8 cellular contexts compared by ENCODE assay signal in genomic region chr6:7727951-7728854, GRCh38. TPM values are rescaled to one million over a fixed set of nuclear protein-coding genes. Genes with fewer than 3 reads are reported as not detected.
DNase-seq lines count a peak whose midpoint lies in the region; ATAC-seq and TF ChIP-seq lines count a peak whose summit lies in the region.

No MANE protein-coding gene starts in this region.

- DNase-seq in activated CD4-positive, alpha-beta T cell treated with anti-CD3 and anti-CD28 coated beads, Interleukin-2, amount 10 ng/mL, durations not matched to agents 7 days and 5 days, result peak; percentile 32
- no peak for DNase-seq in activated CD4-positive, alpha-beta T cell treated with anti-CD3 and anti-CD28 coated beads for 1 hour
- DNase-seq in NCI-H774 (lab: John Stamatoyannopoulos, UW) (peak; percentile 17), colonic mucosa (peak; percentile 24), right lobe of liver (peak in 1 of 3 donors; percentile 34)

- ATAC-seq in right lobe of liver (peak in 1 of 4 donors; percentile 1), GM19397 (IDR thresholded peaks at IDR 0.05; ENCODE audit: unreplicated experiment) (no peak), GM18517 (IDR thresholded peaks at IDR 0.05; ENCODE audit: unreplicated experiment) (no peak)

- H3K9me3 ChIP-seq in colonic mucosa, result no peaks in the 10 kb centered on the region
- H3K9me3 ChIP-seq in right lobe of liver, result no peaks in the 10 kb centered on the region
- no peaks in the 10 kb centered on the region for H3K9me3 ChIP-seq in subcutaneous abdominal adipose tissue (ENCODE audit: control insufficient read depth in 5 of 5, low read length in 5 of 5)

- no peak for TF ChIP-seq POLR2A in right lobe of liver (IDR thresholded peaks at IDR 0.05)

- H3K4me3 ChIP-seq in colonic mucosa (peak overlapping the region; percentile 27), right lobe of liver (peak overlapping the region; percentile 14 to 58 (median 24)), subcutaneous abdominal adipose tissue (ENCODE audit: low read depth in 1 of 5, low read length in 5 of 5) (peak overlapping the region; percentile 55 to 79 (median 73))

- no peaks in the 10 kb centered on the region for H3K9me3 Mint-ChIP-seq in activated CD4-positive, alpha-beta T cell treated with anti-CD3 and anti-CD28 coated beads, Interleukin-2, amount 10 ng/mL, durations not matched to agents 7 days and 5 days

- H3K36me3 Mint-ChIP-seq in activated CD4-positive, alpha-beta T cell treated with anti-CD3 and anti-CD28 coated beads, Interleukin-2, amount 10 ng/mL, durations not matched to agents 7 days and 5 days (ENCODE audit: low read depth), result no peaks in the 10 kb centered on the region

- peak overlapping the region; percentile 56 for H3K4me3 Mint-ChIP-seq in activated CD4-positive, alpha-beta T cell treated with anti-CD3 and anti-CD28 coated beads, Interleukin-2, amount 10 ng/mL, durations not matched to agents 7 days and 5 days

- H3K4me1 ChIP-seq in colonic mucosa (peaks cover 15% of the 10 kb centered on the region), right lobe of liver (peaks cover 0 to 30% (median 0%) of the 10 kb centered on the region in 4 donors), subcutaneous abdominal adipose tissue (ENCODE audit: control insufficient read depth in 5 of 5, insufficient read depth in 5 of 5, low read length in 5 of 5) (peaks cover 6 to 69% (median 40%) of the 10 kb centered on the region in 5 donors)

- CTCF ChIA-PET in activated CD4-positive, alpha-beta T cell treated with anti-CD3 and anti-CD28 coated beads, Interleukin-2, amount 10 ng/mL, durations not matched to agents 7 days and 5 days (lab: Charles Lee), result interaction anchor here (1.1 kb wide), 1 partner anchor 374 kb away, joined by 5 read pairs; the partner anchor contains the start of gene EEF1E1

- no peak overlapping the region for H3K9ac ChIP-seq in colonic mucosa (ENCODE audit: low read depth in 2 of 2, low read length in 2 of 2)
- peak overlapping the region in 4 of 5 donors; percentile 12 to 63 (median 42) for H3K9ac ChIP-seq in subcutaneous abdominal adipose tissue (ENCODE audit: low read length in 5 of 5)

- no peaks in the 10 kb centered on the region for H3K36me3 ChIP-seq in colonic mucosa
- H3K36me3 ChIP-seq in right lobe of liver, result no peaks in the 10 kb centered on the region
- H3K36me3 ChIP-seq in subcutaneous abdominal adipose tissue (ENCODE audit: control insufficient read depth in 5 of 5, insufficient read depth in 5 of 5, low read length in 5 of 5), result no peaks in the 10 kb centered on the region

- H3K27me3 ChIP-seq in colonic mucosa (peaks cover 45% of the 10 kb centered on the region), right lobe of liver (peaks cover 0 to 11% of the 10 kb centered on the region in 2 donors), subcutaneous abdominal adipose tissue (ENCODE audit: control insufficient read depth in 5 of 5, insufficient read depth in 4 of 5, low read length in 5 of 5) (peaks cover 25 to 41% (median 34%) of the 10 kb centered on the region in 5 donors)

- 4% methylated on average over 29 of the region's 45 CpGs for WGBS in right lobe of liver (ENCODE audit: insufficient coverage, low coverage, low lambda C conversion rate, missing lambda C conversion rate)

- TF ChIP-seq CTCF in colonic mucosa (IDR thresholded peaks at IDR 0.05) (no peak), right lobe of liver (IDR thresholded peaks at IDR 0.05) (no peak)

- intact Hi-C loops in colonic mucosa (cut with DNase I), result loop anchor here (10.0 kb wide), 2 partner anchors 187 to 327 kb away; partner anchors contain the start of gene TXNDC5
- intact Hi-C loops in right lobe of liver (cut with DNase I), result loop anchor here in 1 of 2 donors (5.0 kb wide), 1 partner anchor 274 kb away; no protein-coding TSS in a partner anchor

- POLR2A ChIA-PET in activated CD4-positive, alpha-beta T cell treated with anti-CD3 and anti-CD28 coated beads, Interleukin-2, amount 10 ng/mL, durations not matched to agents 7 days and 5 days (lab: Charles Lee), result no interaction called here

- peaks cover 75% of the 10 kb centered on the region for H3K27me3 Mint-ChIP-seq in activated CD4-positive, alpha-beta T cell treated with anti-CD3 and anti-CD28 coated beads, Interleukin-2, amount 10 ng/mL, durations not matched to agents 7 days and 5 days

- peaks cover 19% of the 10 kb centered on the region for H3K4me1 Mint-ChIP-seq in activated CD4-positive, alpha-beta T cell treated with anti-CD3 and anti-CD28 coated beads, Interleukin-2, amount 10 ng/mL, durations not matched to agents 7 days and 5 days

- no peak overlapping the region for H3K27ac ChIP-seq in colonic mucosa
- no peak overlapping the region for H3K27ac ChIP-seq in right lobe of liver
- peak overlapping the region; percentile 68 for H3K27ac ChIP-seq in subcutaneous abdominal adipose tissue (ENCODE audit: low read depth, low read length)

- H3K27ac Mint-ChIP-seq in activated CD4-positive, alpha-beta T cell treated with anti-CD3 and anti-CD28 coated beads, Interleukin-2, amount 10 ng/mL, durations not matched to agents 7 days and 5 days, result no peak overlapping the region

RNA-seq across cellular contexts. Expression of gene BMP6, which starts 2.3 kb away (rescaled TPM):
- total RNA-seq in activated CD4-positive, alpha-beta T cell treated with anti-CD3 and anti-CD28 coated beads, Interleukin-2, amount 10 ng/mL, durations not matched to agents 7 days and 5 days, result not detected
- total RNA-seq in colonic mucosa (1 to 10 TPM in 1 of 2 donors, under 1 TPM in 1; 0.62 to 2.1 TPM), right lobe of liver (1 to 10 TPM; 1.8 to 4.4 (median 2.6) TPM)

Comparison
In these comparisons a context has a peak if more than half of its experiments do, and no peak if none do; other contexts are left out.
1. H3K9ac ChIP-seq: peak in subcutaneous abdominal adipose tissue (4 of 5); none in colonic mucosa (0 of 2).
2. Peak in every context shown above with its lines, with median percentiles within 50 percentile points of each other: H3K4me3 ChIP-seq.